1 cellular context compared by ENCODE assay signal in genomic region chr17:6841780-6842179, GRCh38.
TF ChIP-seq lines count a peak whose summit lies in the region.

No MANE protein-coding gene starts in this region.

TF ChIP-seq in HepG2, 621 proteins besides CTCF, POLR2A, EP300 and RAD21:
- TF ChIP-seq STAG1 (CRISPR knock-in tag; IDR thresholded peaks at IDR 0.05) = peak; percentile 35
